ENCODE assay signal across 28 cellular contexts in the genomic region with DNA sequence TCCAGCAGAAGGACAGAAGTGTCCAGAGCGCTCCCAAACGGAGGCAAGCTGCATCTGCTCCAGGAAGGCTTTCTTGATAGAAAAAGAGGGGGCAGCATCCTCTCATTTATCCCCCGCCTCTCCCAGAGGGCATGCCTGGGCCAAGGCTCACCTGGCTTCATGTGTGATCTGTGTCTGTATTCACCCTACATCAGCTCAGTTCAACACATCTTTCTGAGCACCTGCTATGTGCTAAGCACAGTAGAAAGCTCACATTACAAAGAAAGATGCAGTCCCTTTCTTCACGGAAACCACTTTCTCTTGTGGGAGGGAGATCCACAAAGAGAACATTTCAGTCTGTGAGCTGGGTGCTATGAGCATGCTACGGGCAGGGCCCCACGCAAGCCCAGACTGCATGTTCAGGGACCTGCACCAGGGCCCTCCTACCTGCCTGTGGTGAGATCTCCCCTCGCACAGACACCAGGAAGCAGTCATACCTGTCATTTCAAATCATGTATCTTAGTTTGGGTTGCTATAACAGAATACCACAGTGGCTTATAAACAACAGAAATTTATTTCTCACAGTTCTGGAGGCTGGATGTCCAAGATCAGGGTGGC.
DNase-seq lines count a peak whose midpoint lies in the region; FAIRE-seq lines count a peak whose summit lies in the region.
"Had no signal": no experiment of that assay in that cellular context is flagged by ENCODE, and none has a peak within 500 bp of the region (broad histone marks: within the 10 kb centered on the region; RNA-seq: fewer than 3 reads in every experiment).

No MANE protein-coding gene starts in this region.

- H3K4me1 ChIP-seq in CD4-positive, alpha-beta memory T cell (ENCODE audit: insufficient read depth, low read length), result peaks cover 27% of the 10 kb centered on the region
- H3K4me1 ChIP-seq in SJCRH30, result no peaks in the 10 kb centered on the region
- H3K4me1 ChIP-seq: A549, BE2C, parathyroid adenoma, right atrium auricular region had no signal

- CTCF ChIA-PET in activated CD4-positive, alpha-beta memory T cell treated with anti-CD3 and anti-CD28 coated beads for 36 hours (lab: Charles Lee), result no interaction called here
- CTCF ChIA-PET in activated CD4-positive, alpha-beta memory T cell treated with anti-CD3 and anti-CD28 coated beads, Interleukin-2, amount 10 ng/mL, durations not matched to agents 7 days and 5 days (lab: Charles Lee), result no interaction called here
- CTCF ChIA-PET in CD4-positive, alpha-beta memory T cell (lab: Charles Lee; ENCODE audit: partially characterized antibody), result interaction anchor here (1.6 to 2.5 kb wide), 2 partner anchors 9 to 43 kb away, joined by 4 to 9 read pairs; no protein-coding TSS in a partner anchor

- no peaks in the 10 kb centered on the region for H3K9me3 Mint-ChIP-seq in activated CD4-positive, alpha-beta memory T cell treated with anti-CD3 and anti-CD28 coated beads for 36 hours
- peaks cover 3% of the 10 kb centered on the region for H3K9me3 Mint-ChIP-seq in activated CD4-positive, alpha-beta memory T cell treated with anti-CD3 and anti-CD28 coated beads, Interleukin-2, amount 10 ng/mL, durations not matched to agents 7 days and 5 days
- peaks cover 0 to 4% (median 0%) of the 10 kb centered on the region in 8 donors for H3K9me3 Mint-ChIP-seq in CD4-positive, alpha-beta memory T cell
- no peaks in the 10 kb centered on the region for H3K9me3 Mint-ChIP-seq in activated T-cell treated with anti-CD3 and anti-CD28 coated beads, Interleukin-2, amount 50 U/mL, for 24 hours
- H3K9me3 Mint-ChIP-seq: natural killer cell treated with Interleukin-12 subunit alpha and Interleukin-12 subunit beta and Interleukin-15 and Interleukin-18, amount 100 ng/mL, for 72 hours; type B pancreatic cell had no signal

- H3K9me3 ChIP-seq in CD4-positive, alpha-beta memory T cell (ENCODE audit: control insufficient read depth in 1 of 2, low read length in 2 of 2), result no peaks in the 10 kb centered on the region
- no peaks in the 10 kb centered on the region for H3K9me3 ChIP-seq in SJCRH30 (replicated peaks)
- H3K9me3 ChIP-seq: BE2C, SK-N-SH had no signal

- no peaks in the 10 kb centered on the region for H3K27me3 ChIP-seq in CD4-positive, alpha-beta memory T cell (ENCODE audit: insufficient read depth, low read length)
- H3K27me3 ChIP-seq in SJCRH30, result no peaks in the 10 kb centered on the region; the same call in 1 of the 2 replicates
- H3K27me3 ChIP-seq: BE2C, cardiac muscle cell, right atrium auricular region had no signal

- H3K4me3 Mint-ChIP-seq in activated CD4-positive, alpha-beta memory T cell treated with anti-CD3 and anti-CD28 coated beads for 36 hours, result no peak overlapping the region
- H3K4me3 Mint-ChIP-seq in activated CD4-positive, alpha-beta memory T cell treated with anti-CD3 and anti-CD28 coated beads, Interleukin-2, amount 10 ng/mL, durations not matched to agents 7 days and 5 days, result no peak overlapping the region
- H3K4me3 Mint-ChIP-seq in CD4-positive, alpha-beta memory T cell, result no peak overlapping the region
- no peak overlapping the region for H3K4me3 Mint-ChIP-seq in activated T-cell treated with anti-CD3 and anti-CD28 coated beads, Interleukin-2, amount 50 U/mL, for 24 hours
- H3K4me3 Mint-ChIP-seq: natural killer cell treated with Interleukin-12 subunit alpha and Interleukin-12 subunit beta and Interleukin-15 and Interleukin-18, amount 100 ng/mL, for 72 hours; type B pancreatic cell; WTC11 had no signal

- POLR2A ChIA-PET in activated CD4-positive, alpha-beta memory T cell treated with anti-CD3 and anti-CD28 coated beads for 36 hours (lab: Charles Lee), result no interaction called here
- POLR2A ChIA-PET in activated CD4-positive, alpha-beta memory T cell treated with anti-CD3 and anti-CD28 coated beads, Interleukin-2, amount 10 ng/mL, durations not matched to agents 7 days and 5 days (lab: Charles Lee), result interaction anchor here (1.1 kb wide), 1 partner anchor 9 kb away, joined by 3 read pairs; no protein-coding TSS in a partner anchor
- POLR2A ChIA-PET in CD4-positive, alpha-beta memory T cell (lab: Charles Lee; ENCODE audit: partially characterized antibody), result no interaction called here

- no peaks in the 10 kb centered on the region for H3K36me3 Mint-ChIP-seq in activated CD4-positive, alpha-beta memory T cell treated with anti-CD3 and anti-CD28 coated beads for 36 hours
- no peaks in the 10 kb centered on the region for H3K36me3 Mint-ChIP-seq in activated CD4-positive, alpha-beta memory T cell treated with anti-CD3 and anti-CD28 coated beads, Interleukin-2, amount 10 ng/mL, durations not matched to agents 7 days and 5 days (ENCODE audit: low read depth)
- H3K36me3 Mint-ChIP-seq in CD4-positive, alpha-beta memory T cell, result no peaks in the 10 kb centered on the region
- no peaks in the 10 kb centered on the region for H3K36me3 Mint-ChIP-seq in activated T-cell treated with anti-CD3 and anti-CD28 coated beads, Interleukin-2, amount 50 U/mL, for 24 hours (ENCODE audit: low read depth)
- H3K36me3 Mint-ChIP-seq: natural killer cell treated with Interleukin-12 subunit alpha and Interleukin-12 subunit beta and Interleukin-15 and Interleukin-18, amount 100 ng/mL, for 72 hours; type B pancreatic cell had no signal

- FAIRE-seq in frontal cortex (lab: Jason Lieb, UNC), result no peak
- FAIRE-seq: A549, endometrium, GM12878, H54, islet of Langerhans had no signal

- peaks cover 28% of the 10 kb centered on the region for H3K4me1 Mint-ChIP-seq in activated CD4-positive, alpha-beta memory T cell treated with anti-CD3 and anti-CD28 coated beads for 36 hours (ENCODE audit: low read depth)
- H3K4me1 Mint-ChIP-seq in activated CD4-positive, alpha-beta memory T cell treated with anti-CD3 and anti-CD28 coated beads, Interleukin-2, amount 10 ng/mL, durations not matched to agents 7 days and 5 days, result peaks cover 8% of the 10 kb centered on the region
- peaks cover 17 to 29% (median 19%) of the 10 kb centered on the region in 4 donors for H3K4me1 Mint-ChIP-seq in CD4-positive, alpha-beta memory T cell
- H3K4me1 Mint-ChIP-seq in activated T-cell treated with anti-CD3 and anti-CD28 coated beads, Interleukin-2, amount 50 U/mL, for 24 hours (ENCODE audit: low read depth), result peaks cover 39% of the 10 kb centered on the region
- H3K4me1 Mint-ChIP-seq: WTC11 had no signal

- H3K27ac ChIP-seq in CD4-positive, alpha-beta memory T cell (ENCODE audit: low read depth, low read length), result no peak overlapping the region
- no peak overlapping the region for H3K27ac ChIP-seq in SJCRH30
- H3K27ac ChIP-seq: A549, cardiac muscle cell, parathyroid adenoma, right atrium auricular region had no signal

- H3K36me3 ChIP-seq in CD4-positive, alpha-beta memory T cell (ENCODE audit: insufficient read depth, low read length), result no peaks in the 10 kb centered on the region
- no peaks in the 10 kb centered on the region for H3K36me3 ChIP-seq in SJCRH30
- H3K36me3 ChIP-seq: BE2C, cardiac muscle cell, right atrium auricular region had no signal

- peak; percentile 39 for DNase-seq in activated CD4-positive, alpha-beta memory T cell treated with anti-CD3 and anti-CD28 coated beads for 36 hours
- DNase-seq in activated CD4-positive, alpha-beta memory T cell treated with anti-CD3 and anti-CD28 coated beads, Interleukin-2, amount 10 ng/mL, durations not matched to agents 7 days and 5 days, result no peak
- DNase-seq in CD4-positive, alpha-beta memory T cell, result peak in 3 of 5 donors; percentile 25 to 39 (median 28)
- DNase-seq in activated T-cell treated with anti-CD3 and anti-CD28 coated beads, Interleukin-2, amount 50 U/mL, for 24 hours, result no peak
- DNase-seq in islet precursor cell (peak; percentile 29), frontal cortex (ENCODE audit: low spot score in 2 of 2) (no peak), SKM-1 (lab: John Stamatoyannopoulos, UW; ENCODE audit: unreplicated experiment) (no peak), SJCRH30 (no peak)
- DNase-seq: activated gamma-delta T cell, aorta, BE2C, midbrain, NCI-H2029 treated with DMSO at 0.1 percent for 48 hours, NCI-H345, NCI-H82, SK-N-SH, T1000 had no signal

- intact Hi-C loops in activated CD4-positive, alpha-beta memory T cell treated with anti-CD3 and anti-CD28 coated beads for 36 hours (cut with micrococcal nuclease), result no loop called here
- intact Hi-C loops in CD4-positive, alpha-beta memory T cell (cut with micrococcal nuclease), result no loop called here

- H3K27ac Mint-ChIP-seq in activated CD4-positive, alpha-beta memory T cell treated with anti-CD3 and anti-CD28 coated beads for 36 hours, result no peak overlapping the region
- no peak overlapping the region for H3K27ac Mint-ChIP-seq in activated CD4-positive, alpha-beta memory T cell treated with anti-CD3 and anti-CD28 coated beads, Interleukin-2, amount 10 ng/mL, durations not matched to agents 7 days and 5 days
- peak overlapping the region in 3 of 7 donors; percentile 70 to 71 (median 70) for H3K27ac Mint-ChIP-seq in CD4-positive, alpha-beta memory T cell
- H3K27ac Mint-ChIP-seq in activated T-cell treated with anti-CD3 and anti-CD28 coated beads, Interleukin-2, amount 50 U/mL, for 24 hours, result peak overlapping the region; percentile 52
- H3K27ac Mint-ChIP-seq: natural killer cell treated with Interleukin-12 subunit alpha and Interleukin-12 subunit beta and Interleukin-15 and Interleukin-18, amount 100 ng/mL, for 72 hours; type B pancreatic cell; WTC11 had no signal

- no peak overlapping the region for H3K4me3 ChIP-seq in CD4-positive, alpha-beta memory T cell (ENCODE audit: low read length in 2 of 2)
- no peak overlapping the region for H3K4me3 ChIP-seq in SJCRH30
- H3K4me3 ChIP-seq: A549, cardiac muscle cell, GM12878, right atrium auricular region had no signal

- no peaks in the 10 kb centered on the region for H3K27me3 Mint-ChIP-seq in activated CD4-positive, alpha-beta memory T cell treated with anti-CD3 and anti-CD28 coated beads for 36 hours
- H3K27me3 Mint-ChIP-seq in activated CD4-positive, alpha-beta memory T cell treated with anti-CD3 and anti-CD28 coated beads, Interleukin-2, amount 10 ng/mL, durations not matched to agents 7 days and 5 days, result no peaks in the 10 kb centered on the region
- peaks cover 0 to 2% of the 10 kb centered on the region in 2 donors for H3K27me3 Mint-ChIP-seq in CD4-positive, alpha-beta memory T cell
- no peaks in the 10 kb centered on the region for H3K27me3 Mint-ChIP-seq in activated T-cell treated with anti-CD3 and anti-CD28 coated beads, Interleukin-2, amount 50 U/mL, for 24 hours

Comparison
In these comparisons a context has a peak if more than half of its experiments do, and no peak if none do; other contexts are left out.
1. DNase-seq: peak in activated CD4-positive, alpha-beta memory T cell treated with anti-CD3 and anti-CD28 coated beads for 36 hours (single experiment), CD4-positive, alpha-beta memory T cell (3 of 5) and islet precursor cell (single experiment); none in activated CD4-positive, alpha-beta memory T cell treated with anti-CD3 and anti-CD28 coated beads, Interleukin-2, amount 10 ng/mL, durations not matched to agents 7 days and 5 days (single experiment), activated T-cell treated with anti-CD3 and anti-CD28 coated beads, Interleukin-2, amount 50 U/mL, for 24 hours (single experiment), frontal cortex (0 of 2), SKM-1 (single experiment) and SJCRH30 (0 of 2).